Comparison of ENCODE assay signal across 24 cellular contexts in genomic region chr7:80825499-80825898, GRCh38.
"Had no signal": no experiment of that assay in that cellular context is flagged by ENCODE, and none has a peak within 500 bp of the region (broad histone marks: within the 10 kb centered on the region; RNA-seq: fewer than 3 reads in every experiment).

No MANE protein-coding gene starts in this region.

- H3K36me3 ChIP-seq: colonic mucosa, esophagus muscularis mucosa, gastrocnemius medialis, right lobe of liver, upper lobe of left lung had no signal

- ATAC-seq: activated CD4-positive, alpha-beta T cell treated with anti-CD3 and anti-CD28 coated beads for 36 hours; activated T-cell treated with anti-CD3 and anti-CD28 coated beads, Interleukin-2, amount 50 U/mL, for 4 hours; effector memory CD8-positive, alpha-beta T cell; gastrocnemius medialis; heart left ventricle; left colon; naive thymus-derived CD4-positive, alpha-beta T cell; right lobe of liver; stimulated activated effector memory CD8-positive, alpha-beta T cell treated with anti-CD3 and anti-CD28 coated beads, Interleukin-12 subunit alpha, Interleukin-12 subunit beta, amount 100 ng/mL, for 72 hours; stimulated activated naive CD8-positive, alpha-beta T cell treated with anti-CD3 and anti-CD28 coated beads, Interleukin-15, amount 100 ng/mL, for 72 hours; T-helper 17 cell had no signal

- DNase-seq: activated B cell treated with CpG ODN at 0.5 μM for 24 hours; activated CD4-positive, alpha-beta T cell treated with anti-CD3 and anti-CD28 coated beads for 36 hours; activated CD4-positive, alpha-beta T cell treated with anti-CD3 and anti-CD28 coated beads, Interleukin-2, amount 50 U/mL, for 4 hours; activated CD8-positive, alpha-beta memory T cell treated with anti-CD3 and anti-CD28 coated beads for 24 hours; activated CD8-positive, alpha-beta memory T cell treated with anti-CD3 and anti-CD28 coated beads, Interleukin-2, amount 50 U/mL, for 4 hours; activated naive CD4-positive, alpha-beta T cell; activated T-cell treated with anti-CD3 and anti-CD28 coated beads, Interleukin-2, amount 50 U/mL, for 4 hours; colonic mucosa; dorsolateral prefrontal cortex; effector memory CD8-positive, alpha-beta T cell; gastrocnemius medialis; heart left ventricle; islet precursor cell; left colon; mesendoderm; naive thymus-derived CD4-positive, alpha-beta T cell; right lobe of liver; small intestine; stimulated activated CD4-positive, alpha-beta T cell treated with anti-CD3 and anti-CD28 coated beads, Interleukin-2, amount 100 ng/mL, for 24 hours; stimulated activated naive CD8-positive, alpha-beta T cell treated with anti-CD3 and anti-CD28 coated beads, Interleukin-15, amount 100 ng/mL, for 72 hours; T-helper 17 cell; upper lobe of left lung had no signal

- H3K27me3 ChIP-seq: colonic mucosa, dorsolateral prefrontal cortex, esophagus muscularis mucosa, gastrocnemius medialis, heart left ventricle, right lobe of liver, upper lobe of left lung had no signal

- H3K9me3 ChIP-seq: colonic mucosa, esophagus muscularis mucosa, gastrocnemius medialis, heart left ventricle, right lobe of liver, upper lobe of left lung had no signal

- H3K4me3 ChIP-seq: colonic mucosa, esophagus muscularis mucosa, gastrocnemius medialis, heart left ventricle, right lobe of liver, upper lobe of left lung had no signal

- H3K4me1 ChIP-seq: colonic mucosa, right lobe of liver had no signal

- H3K27ac ChIP-seq: colonic mucosa, gastrocnemius medialis, right lobe of liver, upper lobe of left lung had no signal
